36 cellular contexts compared by ENCODE assay signal in genomic region chr1:19936061-19936750, GRCh38. TPM values are rescaled to one million over a fixed set of nuclear protein-coding genes. Genes with fewer than 3 reads are reported as not detected.
"Had no signal": no experiment of that assay in that cellular context is flagged by ENCODE, and none has a peak within 500 bp of the region (broad histone marks: within the 10 kb centered on the region; RNA-seq: fewer than 3 reads in every experiment).

No MANE protein-coding gene starts in this region.

- H3K27me3 ChIP-seq: ascending aorta, brain microvascular endothelial cell, dorsolateral prefrontal cortex, neural progenitor cell, right atrium auricular region, suprapubic skin, tibial nerve had no signal

- H3K36me3 Mint-ChIP-seq: activated naive CD4-positive, alpha-beta T cell treated with anti-CD3 and anti-CD28 coated beads, Interleukin-2, amount 10 ng/mL, durations not matched to agents 7 days and 5 days; activated naive CD8-positive, alpha-beta T cell treated with anti-CD3 and anti-CD28 coated beads, Interleukin-2, amount 10 ng/mL, durations not matched to agents 7 days and 5 days; natural killer cell; neural progenitor cell had no signal

- H3K4me1 Mint-ChIP-seq: activated naive CD4-positive, alpha-beta T cell treated with anti-CD3 and anti-CD28 coated beads, Interleukin-2, amount 10 ng/mL, durations not matched to agents 7 days and 5 days had no signal

- H3K4me3 ChIP-seq: ascending aorta, coronary artery, dorsolateral prefrontal cortex, neural progenitor cell, right atrium auricular region, smooth muscle cell, suprapubic skin, tibial nerve had no signal

- H3K27ac ChIP-seq: ascending aorta, brain microvascular endothelial cell, coronary artery, dorsolateral prefrontal cortex, neural progenitor cell, right atrium auricular region, suprapubic skin, tibial nerve, WERI-Rb-1 had no signal

- H3K27ac Mint-ChIP-seq: activated naive CD4-positive, alpha-beta T cell treated with anti-CD3 and anti-CD28 coated beads, Interleukin-2, amount 10 ng/mL, durations not matched to agents 7 days and 5 days; activated naive CD8-positive, alpha-beta T cell treated with anti-CD3 and anti-CD28 coated beads, Interleukin-2, amount 10 ng/mL, durations not matched to agents 7 days and 5 days; natural killer cell; neural progenitor cell; T-helper 1 cell treated with Interleukin-12 subunit alpha and Interleukin-12 subunit beta and Interleukin-4 antibody, amounts not matched to agents 30 μg/mL and 1 μg/mL, for 36 hours had no signal

- H3K4me1 ChIP-seq: ascending aorta, neural progenitor cell, right atrium auricular region, suprapubic skin, tibial nerve had no signal

- H3K27me3 Mint-ChIP-seq: activated naive CD8-positive, alpha-beta T cell treated with anti-CD3 and anti-CD28 coated beads, Interleukin-2, amount 10 ng/mL, durations not matched to agents 7 days and 5 days had no signal

- ATAC-seq: activated CD4-positive, CD25-positive, alpha-beta regulatory T cell treated with anti-CD3 and anti-CD28 coated beads, Interleukin-2, amount 50 U/mL, for 24 hours; left cardiac atrium; natural killer cell had no signal

- H3K4me3 Mint-ChIP-seq: activated naive CD4-positive, alpha-beta T cell treated with anti-CD3 and anti-CD28 coated beads, Interleukin-2, amount 10 ng/mL, durations not matched to agents 7 days and 5 days; activated naive CD8-positive, alpha-beta T cell treated with anti-CD3 and anti-CD28 coated beads, Interleukin-2, amount 10 ng/mL, durations not matched to agents 7 days and 5 days; natural killer cell; neural progenitor cell; T-helper 1 cell treated with Interleukin-12 subunit alpha and Interleukin-12 subunit beta and Interleukin-4 antibody, amounts not matched to agents 30 μg/mL and 1 μg/mL, for 36 hours had no signal

- DNase-seq: activated CD4-positive, alpha-beta T cell treated with anti-CD3 and anti-CD28 coated beads for 48 hours; activated CD4-positive, alpha-beta T cell treated with anti-CD3 and anti-CD28 coated beads, Interleukin-2, amount 50 U/mL, for 48 hours; activated CD8-positive, alpha-beta memory T cell treated with anti-CD3 and anti-CD28 coated beads for 24 hours; activated gamma-delta T cell; activated naive CD4-positive, alpha-beta T cell treated with anti-CD3 and anti-CD28 coated beads, Interleukin-2, amount 10 ng/mL, durations not matched to agents 7 days and 5 days; activated naive CD8-positive, alpha-beta T cell treated with anti-CD3 and anti-CD28 coated beads, Interleukin-2, amount 10 ng/mL, durations not matched to agents 7 days and 5 days; brain microvascular endothelial cell; dorsolateral prefrontal cortex; effector memory CD4-positive, alpha-beta T cell; foreskin fibroblast; head of caudate nucleus; hippocampal formation; left cardiac atrium; natural killer cell; occipital lobe; stimulated activated CD4-positive, alpha-beta T cell treated with anti-CD3 and anti-CD28 coated beads, Interleukin-1b, Interleukin-23, amount 100 ng/mL, for 48 hours; stimulated activated CD4-positive, alpha-beta T cell treated with anti-CD3 and anti-CD28 coated beads, Interleukin-4, amount 100 ng/mL, for 4 hours; stimulated activated CD8-positive, alpha-beta memory T cell treated with anti-CD3 and anti-CD28 coated beads, Interleukin-4, amount 100 ng/mL, for 48 hours; stimulated activated naive CD4-positive, alpha-beta T cell; T-helper 9 cell; WERI-Rb-1 had no signal

- H3K36me3 ChIP-seq: ascending aorta, brain microvascular endothelial cell, neural progenitor cell, right atrium auricular region, suprapubic skin, tibial nerve, WERI-Rb-1 had no signal

RNA-seq across cellular contexts. Expression of gene PLA2G2E, which starts 12.8 kb away (rescaled TPM):
- total RNA-seq: activated naive CD8-positive, alpha-beta T cell treated with anti-CD3 and anti-CD28 coated beads, Interleukin-2, amount 10 ng/mL, durations not matched to agents 7 days and 5 days; ascending aorta; cardiac septum; cerebellum; dorsolateral prefrontal cortex; endothelial cell of umbilical vein; left cardiac atrium; lower leg skin; natural killer cell; occipital lobe; pulmonary artery endothelial cell; right atrium auricular region; smooth muscle cell; tibial nerve; ureter had no signal

RNA-seq across cellular contexts. Expression of gene PLA2G2A, which starts 43.2 kb away (rescaled TPM):
- total RNA-seq: activated naive CD8-positive, alpha-beta T cell treated with anti-CD3 and anti-CD28 coated beads, Interleukin-2, amount 10 ng/mL, durations not matched to agents 7 days and 5 days; cerebellum; endothelial cell of umbilical vein; natural killer cell; occipital lobe; pulmonary artery endothelial cell had no signal
